Comparison of ENCODE assay signal across 12 cellular contexts in genomic region chr3:57006048-57006709, GRCh38. TPM values are rescaled to one million over a fixed set of nuclear protein-coding genes. Genes with fewer than 3 reads are reported as not detected.
A peak's percentile ranks its signal among the peaks of the same experiment; 100 is the strongest.
DNase-seq lines count a peak whose midpoint lies in the region; ATAC-seq and TF ChIP-seq lines count a peak whose summit lies in the region.
"Had no signal": no experiment of that assay in that cellular context is flagged by ENCODE, and none has a peak within 500 bp of the region (broad histone marks: within the 10 kb centered on the region; RNA-seq: fewer than 3 reads in every experiment).

No MANE protein-coding gene starts in this region.

- ATAC-seq in Panc1 = no peak
- no peak for ATAC-seq in GM19395 (IDR thresholded peaks at IDR 0.05; ENCODE audit: unreplicated experiment)
- no peak for ATAC-seq in GM18505 (IDR thresholded peaks at IDR 0.05; ENCODE audit: unreplicated experiment)
- ATAC-seq: effector memory CD8-positive, alpha-beta T cell had no signal

- H3K27me3 ChIP-seq in Panc1 (ENCODE audit: control insufficient read depth, insufficient read depth, low read length) (no peaks in the 10 kb centered on the region), thymus (ENCODE audit: control insufficient read depth, insufficient read depth) (no peaks in the 10 kb centered on the region)
- H3K27me3 ChIP-seq: SJSA1 had no signal

- TF ChIP-seq POLR2A in GM18505 (IDR thresholded peaks at IDR 0.05; ENCODE audit: borderline replicate concordance, extremely low read depth, insufficient read depth, insufficient read length) = no peak

- POLR2A ChIA-PET in Panc1 (lab: Charles Lee) = no interaction called here

- WGBS in thymus = 94% methylated on average over 12 of the region's 12 CpGs

- DNase-seq in NCI-H1417 (lab: John Stamatoyannopoulos, UW) (peak; percentile 58 to 86 (median 85)), Panc1 (ENCODE audit: low read depth, low spot score) (no peak), iPS-NIHi11 (ENCODE audit: low spot score) (peak; percentile 33), AG20443 (ENCODE audit: low spot score) (no peak)
- DNase-seq: activated CD4-positive, alpha-beta T cell treated with anti-CD3 and anti-CD28 coated beads, Interleukin-2, amount 10 ng/mL, durations not matched to agents 7 days and 5 days; effector memory CD8-positive, alpha-beta T cell; MV-4-11; nucleus accumbens had no signal

- H3K9me3 ChIP-seq in Panc1 (ENCODE audit: control insufficient read depth, insufficient read depth, low read depth, low read length) (no peaks in the 10 kb centered on the region), thymus (ENCODE audit: control insufficient read depth) (no peaks in the 10 kb centered on the region)
- H3K9me3 ChIP-seq: SJSA1 had no signal

- in situ Hi-C loops in Panc1 (cut with HindIII; ENCODE audit: low pct_unique_long_range_greater_than_20kb, low sequenced_read_pairs) = no loop called here

- H3K4me1 ChIP-seq in Panc1 (ENCODE audit: control insufficient read depth, insufficient read depth, low read length) (peaks cover 12% of the 10 kb centered on the region), thymus (ENCODE audit: control insufficient read depth, insufficient read depth, low read length) (no peaks in the 10 kb centered on the region)

- TF ChIP-seq CTCF in Panc1 (IDR thresholded peaks at IDR 0.05) = no peak

- H3K4me3 ChIP-seq in Panc1 (ENCODE audit: low read depth in 2 of 2, low read length in 2 of 2) = no peak overlapping the region
- H3K4me3 ChIP-seq in thymus (ENCODE audit: low read length) = no peak overlapping the region
- H3K4me3 ChIP-seq: SJSA1 had no signal

- intact Hi-C loops in Panc1 (cut with micrococcal nuclease; ENCODE audit: unreplicated experiment) = loop anchor here (5.0 kb wide), 1 partner anchor 56 kb away; the partner anchor contains the start of gene SPATA12

- H3K36me3 ChIP-seq in Panc1 (ENCODE audit: control insufficient read depth, insufficient read depth, low read length) (no peaks in the 10 kb centered on the region), thymus (ENCODE audit: control insufficient read depth, insufficient read depth) (no peaks in the 10 kb centered on the region)
- H3K36me3 ChIP-seq: SJSA1 had no signal

- TSS peak; percentile 37 for BruUV-seq in Panc1 (replicated peaks; lab: Mats Ljungman, UMichigan)

- no peak overlapping the region for H3K27ac ChIP-seq in Panc1 (ENCODE audit: low read length)
- peak overlapping the region; percentile 77 for H3K27ac ChIP-seq in thymus (ENCODE audit: low read depth)
- H3K27ac ChIP-seq: SJSA1 had no signal

- CTCF ChIA-PET in Panc1 (lab: Charles Lee) = no interaction called here

RNA-seq across cellular contexts. Expression of gene SPATA12, which starts 54.3 kb away (rescaled TPM):
- 0.10 TPM for total RNA-seq in Panc1 (2021; ENCODE audit: unreplicated experiment)
- not detected for polyA plus RNA-seq in Panc1 (2012; ENCODE audit: insufficient read length)
- 0.07 TPM for polyA plus RNA-seq in thymus
- total RNA-seq: activated CD4-positive, alpha-beta T cell treated with anti-CD3 and anti-CD28 coated beads, Interleukin-2, amount 10 ng/mL, durations not matched to agents 7 days and 5 days; SJSA1 had no signal

Comparison
In these comparisons a context has a peak if more than half of its experiments do, and no peak if none do; other contexts are left out.
1. DNase-seq: peak in NCI-H1417 (3 of 3) and iPS-NIHi11 (single experiment); none in Panc1 (single experiment) and AG20443 (single experiment).